Comparison of ENCODE assay signal across 16 cellular contexts in genomic region chr12:123260081-123260480, GRCh38.
"Had no signal": no experiment of that assay in that cellular context is flagged by ENCODE, and none has a peak within 500 bp of the region (broad histone marks: within the 10 kb centered on the region; RNA-seq: fewer than 3 reads in every experiment).

No MANE protein-coding gene starts in this region.

- H3K9me3 Mint-ChIP-seq: activated naive CD8-positive, alpha-beta T cell treated with anti-CD3 and anti-CD28 coated beads, Interleukin-2, amount 10 ng/mL, durations not matched to agents 7 days and 5 days; activated T-helper 2 cell treated with anti-CD3 and anti-CD28 coated beads, Interferon-gamma antibody, Interleukin-2, Interleukin-4, amounts not matched to agents 10 μg/mL and 5 μg/mL and 100 μg/mL, durations not matched to agents 14 hours and 24 hours and 36 hours; T-helper 1 cell treated with Interleukin-12 subunit alpha and Interleukin-12 subunit beta and Interleukin-4 antibody, amounts not matched to agents 30 μg/mL and 1 μg/mL, for 36 hours had no signal

- H3K27me3 Mint-ChIP-seq: activated naive CD8-positive, alpha-beta T cell treated with anti-CD3 and anti-CD28 coated beads, Interleukin-2, amount 10 ng/mL, durations not matched to agents 7 days and 5 days had no signal

- ATAC-seq: gastroesophageal sphincter, SK-N-SH treated with all-trans-retinoic acid at 6 μM for 48 hours had no signal

- FAIRE-seq: colon, endothelial cell of umbilical vein had no signal

- H3K4me3 Mint-ChIP-seq: activated naive CD8-positive, alpha-beta T cell treated with anti-CD3 and anti-CD28 coated beads, Interleukin-2, amount 10 ng/mL, durations not matched to agents 7 days and 5 days; T-helper 1 cell treated with Interleukin-12 subunit alpha and Interleukin-12 subunit beta and Interleukin-4 antibody, amounts not matched to agents 30 μg/mL and 1 μg/mL, for 36 hours had no signal

- H3K27ac Mint-ChIP-seq: activated naive CD8-positive, alpha-beta T cell treated with anti-CD3 and anti-CD28 coated beads, Interleukin-2, amount 10 ng/mL, durations not matched to agents 7 days and 5 days; activated T-helper 2 cell treated with anti-CD3 and anti-CD28 coated beads, Interferon-gamma antibody, Interleukin-2, Interleukin-4, amounts not matched to agents 10 μg/mL and 5 μg/mL and 100 μg/mL, durations not matched to agents 14 hours and 24 hours and 36 hours; T-helper 1 cell treated with Interleukin-12 subunit alpha and Interleukin-12 subunit beta and Interleukin-4 antibody, amounts not matched to agents 30 μg/mL and 1 μg/mL, for 36 hours had no signal

- H3K4me3 ChIP-seq: cardiac muscle cell, gastroesophageal sphincter, right atrium auricular region, skin epidermis, tibial artery, vagina had no signal

- H3K27me3 ChIP-seq: cardiac muscle cell, gastroesophageal sphincter, right atrium auricular region, tibial artery, vagina had no signal

- H3K4me1 ChIP-seq: gastroesophageal sphincter, tibial artery had no signal

- DNase-seq: activated CD4-positive, alpha-beta T cell treated with anti-CD3 and anti-CD28 coated beads, Interleukin-2, amount 50 U/mL, for 4 hours; activated naive CD8-positive, alpha-beta T cell treated with anti-CD3 and anti-CD28 coated beads, Interleukin-2, amount 10 ng/mL, durations not matched to agents 7 days and 5 days; aorta; mesendoderm; stimulated activated CD4-positive, alpha-beta T cell treated with anti-CD3 and anti-CD28 coated beads, Interleukin-4, amount 100 ng/mL, for 4 hours; tibial artery had no signal

- H3K9me3 ChIP-seq: gastroesophageal sphincter, right atrium auricular region, tibial artery, vagina had no signal

- H3K27ac ChIP-seq: cardiac muscle cell, right atrium auricular region, skin epidermis, tibial artery had no signal
